In genomic region chr6:29942275-29943052, GRCh38 we compare ENCODE assay signal across 8 cellular contexts. TPM values are rescaled to one million over a fixed set of nuclear protein-coding genes. Genes with fewer than 3 reads are reported as not detected.
DNase-seq lines count a peak whose midpoint lies in the region; TF ChIP-seq lines count a peak whose summit lies in the region.

TSS of gene HLA-A (plus strand) at chr6:29942532. CDS start at chr6:29942554, 22 bp downstream.

- no CpG with 5 or more reads among the region's 68 CpGs for WGBS in H9 (ENCODE audit: extremely low coverage, insufficient read length, low lambda C conversion rate)

- peak; percentile 98 for DNase-seq in ELR (ENCODE audit: low read depth)
- peak; percentile 93 for DNase-seq in H9
- DNase-seq in MG63: peak; percentile 86
- peak; percentile 83 for DNase-seq in SHP77 treated with DMSO at 0.1 percent for 48 hours (lab: John Stamatoyannopoulos, UW)
- DNase-seq in activated gamma-delta T cell (lab: John Stamatoyannopoulos, UW): peak; percentile 71
- peak; percentile 89 for DNase-seq in fibroblast of the conjunctiva (ENCODE audit: low read depth)
- peak; percentile 79 for DNase-seq in nephron progenitor cell

- H3K79me1 ChIP-seq in H9 (ENCODE audit: insufficient read depth, low read depth, low read length, poor library complexity, severe bottlenecking): no peaks in the 10 kb centered on the region

- H3K4me3 Mint-ChIP-seq in H9: peak within 1 kb of the TSS; percentile 85 to 92
- peak within 1 kb of the TSS; percentile 88 for H3K4me3 Mint-ChIP-seq in nephron progenitor cell
- peak within 1 kb of the TSS; percentile 94 for H3K4me3 Mint-ChIP-seq in stimulated activated naive CD8-positive, alpha-beta T cell treated with anti-CD3 and anti-CD28 coated beads, Interleukin-15, Interleukin-2, amounts not matched to agents 100 ng/mL and 50 ng/mL, for 24 hours

- H2BK120ac ChIP-seq in H9 (ENCODE audit: low read depth, low read length, poor library complexity, severe bottlenecking): no peak within 1 kb of the TSS

- H3K9me3 ChIP-seq in H9 (ENCODE audit: control insufficient read depth, low read depth, low read length) (no peaks in the 10 kb centered on the region), MG63 (no peaks in the 10 kb centered on the region)

- no peak within 1 kb of the TSS for H3K27ac ChIP-seq in H9 (ENCODE audit: insufficient read length, low read depth, low read length)

- H3K9me3 Mint-ChIP-seq in H9 (peaks cover 5 to 7% of the 10 kb centered on the region in 2 experiments; a peak in 4 of 5 replicates), nephron progenitor cell (peaks cover 7% of the 10 kb centered on the region)
- H3K9me3 Mint-ChIP-seq in stimulated activated naive CD8-positive, alpha-beta T cell treated with anti-CD3 and anti-CD28 coated beads, Interleukin-15, Interleukin-2, amounts not matched to agents 100 ng/mL and 50 ng/mL, for 24 hours: no peaks in the 10 kb centered on the region

- H3K27me3 ChIP-seq in H9 (ENCODE audit: insufficient read depth, low read length) (no peaks in the 10 kb centered on the region), MG63 (no peaks in the 10 kb centered on the region)

- H3K4me1 Mint-ChIP-seq in H9: peaks cover 16 to 27% of the 10 kb centered on the region in 2 experiments
- peaks cover 27% of the 10 kb centered on the region for H3K4me1 Mint-ChIP-seq in nephron progenitor cell
- H3K4me1 Mint-ChIP-seq in stimulated activated naive CD8-positive, alpha-beta T cell treated with anti-CD3 and anti-CD28 coated beads, Interleukin-15, Interleukin-2, amounts not matched to agents 100 ng/mL and 50 ng/mL, for 24 hours (ENCODE audit: low read depth): peaks cover 38% of the 10 kb centered on the region

- peak within 1 kb of the TSS; percentile 67 for H3K4me3 ChIP-seq in MG63

- 0 out of 2 replicates have a peak, but pooled peaks cover 2% of the 10 kb centered on the region for H3K36me3 ChIP-seq in MG63

- H4K91ac ChIP-seq in H9 (ENCODE audit: insufficient read length, low read depth, low read length): no peak within 1 kb of the TSS

- H2BK12ac ChIP-seq in H9 (ENCODE audit: insufficient read length, low read depth, low read length): no peak within 1 kb of the TSS

- H3K23me2 ChIP-seq in H9 (ENCODE audit: insufficient read length, low read depth, low read length, poor library complexity, severe bottlenecking): peaks cover 8% of the 10 kb centered on the region

- H4K5ac ChIP-seq in H9 (ENCODE audit: insufficient read length, low read depth, low read length): no peak within 1 kb of the TSS

- H4K8ac ChIP-seq in H9 (replicated peaks; ENCODE audit: insufficient read length, low read depth, low read length): no peak within 1 kb of the TSS

- no peak within 1 kb of the TSS for H3K23ac ChIP-seq in H9 (ENCODE audit: insufficient read length, low read depth, low read length)

- H3K4me1 ChIP-seq in H9 (ENCODE audit: insufficient read depth, low read length): no peaks in the 10 kb centered on the region

- H3K27me3 Mint-ChIP-seq in H9 (ENCODE audit: low read depth) (peaks cover 7% of the 10 kb centered on the region), nephron progenitor cell (ENCODE audit: low read depth, poor library complexity) (peaks cover 22% of the 10 kb centered on the region)
- H3K27me3 Mint-ChIP-seq in stimulated activated naive CD8-positive, alpha-beta T cell treated with anti-CD3 and anti-CD28 coated beads, Interleukin-15, Interleukin-2, amounts not matched to agents 100 ng/mL and 50 ng/mL, for 24 hours: no peaks in the 10 kb centered on the region

- no peak within 1 kb of the TSS for H3T11ph ChIP-seq in H9 (ENCODE audit: low read length)

- peak within 1 kb of the TSS; percentile 51 for H3K4me2 ChIP-seq in H9 (ENCODE audit: insufficient read depth, insufficient read length, low read length)

- no peaks in the 10 kb centered on the region for H4K20me1 ChIP-seq in H9 (ENCODE audit: control insufficient read depth, insufficient read depth, insufficient read length)

- H3K27ac Mint-ChIP-seq in H9 (peak within 1 kb of the TSS in 2 of 3 experiments; percentile 40 to 90; a peak in 1 of 7 replicates), nephron progenitor cell (no peak within 1 kb of the TSS)
- peak within 1 kb of the TSS; percentile 98 for H3K27ac Mint-ChIP-seq in stimulated activated naive CD8-positive, alpha-beta T cell treated with anti-CD3 and anti-CD28 coated beads, Interleukin-15, Interleukin-2, amounts not matched to agents 100 ng/mL and 50 ng/mL, for 24 hours

- peak within 1 kb of the TSS; percentile 67 for H3K9ac ChIP-seq in H9 (ENCODE audit: extremely low read depth, insufficient read length, low read length)

- no peak within 1 kb of the TSS for H3K56ac ChIP-seq in H9 (ENCODE audit: insufficient read length, low read depth, low read length)

- no peaks in the 10 kb centered on the region for H3K79me2 ChIP-seq in H9 (ENCODE audit: insufficient read depth, low read length)

- H3K18ac ChIP-seq in H9 (ENCODE audit: insufficient read length, low read depth, low read length): peak within 1 kb of the TSS; percentile 78

- no peak within 1 kb of the TSS for H2AK5ac ChIP-seq in H9 (ENCODE audit: insufficient read length, low read length)

- H2BK15ac ChIP-seq in H9 (ENCODE audit: low read depth, low read length): no peak within 1 kb of the TSS

- H3K4ac ChIP-seq in H9 (ENCODE audit: low read depth, low read length): no peak within 1 kb of the TSS

- TF ChIP-seq CTCF in H9 (conservative IDR thresholded peaks at IDR 0.05): no peak
- TF ChIP-seq CTCF in nephron progenitor cell (IDR thresholded peaks at IDR 0.05): no peak

- peaks cover 31 to 40% (median 38%) of the 10 kb centered on the region in 3 experiments for H3K36me3 Mint-ChIP-seq in H9 (ENCODE audit: insufficient read depth in 1 of 3, low read depth in 3 of 3)
- peaks cover 35% of the 10 kb centered on the region for H3K36me3 Mint-ChIP-seq in nephron progenitor cell (ENCODE audit: low read depth)
- peaks cover 40% of the 10 kb centered on the region for H3K36me3 Mint-ChIP-seq in stimulated activated naive CD8-positive, alpha-beta T cell treated with anti-CD3 and anti-CD28 coated beads, Interleukin-15, Interleukin-2, amounts not matched to agents 100 ng/mL and 50 ng/mL, for 24 hours (ENCODE audit: low read depth)

- H2AFZ ChIP-seq in H9 (ENCODE audit: low read length): peak within 1 kb of the TSS; percentile 75

- no peak within 1 kb of the TSS for H2BK5ac ChIP-seq in H9 (ENCODE audit: insufficient read length, low read length)

- no peak within 1 kb of the TSS for H2BK20ac ChIP-seq in H9 (ENCODE audit: low read depth, low read length, poor library complexity, severe bottlenecking)

- H3K14ac ChIP-seq in H9 (ENCODE audit: insufficient read depth, low read length): peak within 1 kb of the TSS; percentile 90

RNA-seq across cellular contexts. Expression of gene HLA-A, which starts in this region (rescaled TPM):
- total RNA-seq in H9 (2021): 248 and 252 TPM in 2 replicates
- 139 and 315 TPM in 2 replicates for total RNA-seq in MG63 (2014; rRNA removed; shearing (Covaris generic); ENCODE audit: low replicate concordance)
